10 cellular contexts compared by ENCODE assay signal in the genomic region with DNA sequence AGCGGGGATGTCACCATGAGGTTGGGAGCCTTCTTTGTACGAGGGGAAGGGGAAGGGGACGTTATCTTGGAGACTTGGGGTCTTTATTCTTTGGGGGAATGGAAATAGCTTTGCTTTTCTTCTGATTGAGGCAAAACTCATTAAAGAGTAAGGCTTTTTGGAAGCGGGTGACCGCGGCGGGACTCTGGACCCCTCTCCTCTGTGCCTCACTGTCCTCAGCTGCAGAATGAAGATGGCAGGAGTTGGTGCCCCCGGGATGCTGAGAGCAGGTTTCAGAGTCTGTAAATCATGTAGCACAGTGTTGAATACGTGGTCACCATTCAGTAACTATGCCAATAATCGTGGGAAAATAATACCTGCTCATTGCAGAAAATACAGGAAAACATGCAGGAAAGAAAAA.
DNase-seq lines count a peak whose midpoint lies in the region; ATAC-seq and TF ChIP-seq lines count a peak whose summit lies in the region.
"Had no signal": no experiment of that assay in that cellular context is flagged by ENCODE, and none has a peak within 500 bp of the region (broad histone marks: within the 10 kb centered on the region; RNA-seq: fewer than 3 reads in every experiment).

No MANE protein-coding gene starts in this region.

- no peak overlapping the region for H3K4me3 Mint-ChIP-seq in nephron progenitor cell

- no peak overlapping the region for H3K9ac ChIP-seq in HUES6 (ENCODE audit: low read length)

- peaks cover 27% of the 10 kb centered on the region; the same call in 1 of the 2 replicates for H3K27me3 ChIP-seq in HUES6 (ENCODE audit: control insufficient read depth, insufficient read depth, low read length)

- H3K4me3 ChIP-seq in AG10803 (ENCODE audit: low read length) (peak overlapping the region; percentile 69), HUES6 (ENCODE audit: low read depth, low read length) (peak overlapping the region; percentile 38; the same call in 1 of the 2 replicates), coronary artery (peak overlapping the region; percentile 77)
- H3K4me3 ChIP-seq: mucosa of descending colon had no signal

- H3K9me3 Mint-ChIP-seq in nephron progenitor cell, result no peaks in the 10 kb centered on the region

- ATAC-seq in GM21786 (IDR thresholded peaks at IDR 0.05; ENCODE audit: unreplicated experiment) (no peak), GM21576 (IDR thresholded peaks at IDR 0.05; ENCODE audit: unreplicated experiment) (no peak)

- TF ChIP-seq CTCF in AG10803 (conservative IDR thresholded peaks at IDR 0.05; ENCODE audit: low read length), result no peak
- TF ChIP-seq CTCF in coronary artery (IDR thresholded peaks at IDR 0.05), result no peak
- no peak for TF ChIP-seq CTCF in nephron progenitor cell (IDR thresholded peaks at IDR 0.05)

- no peaks in the 10 kb centered on the region for H3K36me3 ChIP-seq in HUES6 (ENCODE audit: control insufficient read depth, insufficient read depth, low read length)

- peaks cover 2% of the 10 kb centered on the region for H3K4me1 Mint-ChIP-seq in nephron progenitor cell

- peak overlapping the region; percentile 59 for H3K27ac Mint-ChIP-seq in nephron progenitor cell

- H3K27me3 Mint-ChIP-seq in nephron progenitor cell (ENCODE audit: low read depth, poor library complexity), result peaks cover 32% of the 10 kb centered on the region

- H3K27ac ChIP-seq in HUES6 (ENCODE audit: low read depth, low read length) (no peak overlapping the region), coronary artery (peak overlapping the region in 1 of 2 donors; percentile 75)

- DNase-seq in AG10803 (ENCODE audit: low read depth) (no peak), coronary artery (ENCODE audit: low spot score) (no peak), nephron progenitor cell (no peak), COLO829 (ENCODE audit: low spot score) (no peak), NCI-H69 (lab: John Stamatoyannopoulos, UW) (no peak)
- DNase-seq: H7 had no signal

- H3K36me3 Mint-ChIP-seq in nephron progenitor cell (ENCODE audit: low read depth), result no peaks in the 10 kb centered on the region

- H3K4me1 ChIP-seq in HUES6 (ENCODE audit: control insufficient read depth, insufficient read depth, low read length), result peaks cover 15% of the 10 kb centered on the region; the same call in 1 of the 2 replicates

- no peaks in the 10 kb centered on the region for H3K9me3 ChIP-seq in HUES6 (ENCODE audit: control insufficient read depth, insufficient read depth, low read depth, low read length)
- H3K9me3 ChIP-seq: mucosa of descending colon had no signal
